In the genomic region with DNA sequence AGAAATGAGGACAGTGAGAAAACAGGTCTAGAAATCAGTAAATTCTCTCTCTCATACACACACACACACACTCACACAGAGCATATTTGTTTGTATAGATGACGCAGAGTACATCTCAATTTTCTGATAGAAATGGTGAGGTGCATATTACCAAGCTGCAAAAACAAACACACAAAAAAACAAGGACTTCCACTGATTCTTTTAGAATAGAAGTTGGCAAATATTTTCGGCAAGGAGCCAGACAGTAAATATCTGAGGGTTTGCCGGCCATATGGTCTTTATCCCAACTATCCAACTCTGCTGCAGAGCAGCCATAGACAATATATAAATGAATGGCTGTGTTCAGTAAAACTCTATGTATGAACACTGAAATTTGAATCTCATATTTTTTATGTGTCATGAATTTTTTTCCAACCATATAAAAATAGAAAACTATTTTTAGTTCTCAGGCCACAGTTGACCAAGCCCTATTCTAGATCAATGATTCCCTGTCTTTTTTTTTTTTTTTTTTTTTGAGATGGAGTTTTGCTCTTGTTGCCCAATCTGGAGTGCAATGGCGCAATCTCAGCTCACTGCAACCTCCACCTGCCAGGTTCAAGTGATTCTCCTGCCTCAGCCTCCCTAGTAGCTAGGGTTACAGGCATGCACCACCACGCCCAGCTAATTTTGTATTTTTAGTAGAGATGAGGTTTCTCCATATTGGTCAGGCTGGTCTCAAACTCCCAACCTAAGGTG, we compare ENCODE assay signal across 2 cellular contexts.
TF ChIP-seq lines count a peak whose summit lies in the region.

No MANE protein-coding gene starts in this region.

TF ChIP-seq in liver, 16 proteins besides CTCF, POLR2A, EP300 and RAD21:
- TF ChIP-seq GABPA (IDR thresholded peaks at IDR 0.05 in 1 of 2, conservative IDR thresholded peaks at IDR 0.05 in 1 of 2) (no peak), FOXA2 (IDR thresholded peaks at IDR 0.05) (no peak), RXRA (IDR thresholded peaks at IDR 0.05) (no peak), YY1 (IDR thresholded peaks at IDR 0.05) (peak; percentile 54), JUND (IDR thresholded peaks at IDR 0.05) (no peak), ATF3 (IDR thresholded peaks at IDR 0.05) (peak; percentile 33), SP1 (IDR thresholded peaks at IDR 0.05) (no peak), FOXA1 (IDR thresholded peaks at IDR 0.05) (no peak), HNF4G (IDR thresholded peaks at IDR 0.05) (no peak), HNF4A (conservative IDR thresholded peaks at IDR 0.05) (peak; percentile 5 to 41), EGR1 (IDR thresholded peaks at IDR 0.05; ENCODE audit: low read depth in 2 of 2) (no peak), NR2F2 (IDR thresholded peaks at IDR 0.05) (no peak), TAF1 (conservative IDR thresholded peaks at IDR 0.05) (no peak)
- TF ChIP-seq, protein P1, sequence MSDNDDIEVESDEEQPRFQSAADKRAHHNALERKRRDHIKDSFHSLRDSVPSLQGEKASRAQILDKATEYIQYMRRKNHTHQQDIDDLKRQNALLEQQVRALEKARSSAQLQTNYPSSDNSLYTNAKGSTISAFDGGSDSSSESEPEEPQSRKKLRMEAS (IDR thresholded peaks at IDR 0.05): peak; percentile 17
- TF ChIP-seq, protein P2, sequence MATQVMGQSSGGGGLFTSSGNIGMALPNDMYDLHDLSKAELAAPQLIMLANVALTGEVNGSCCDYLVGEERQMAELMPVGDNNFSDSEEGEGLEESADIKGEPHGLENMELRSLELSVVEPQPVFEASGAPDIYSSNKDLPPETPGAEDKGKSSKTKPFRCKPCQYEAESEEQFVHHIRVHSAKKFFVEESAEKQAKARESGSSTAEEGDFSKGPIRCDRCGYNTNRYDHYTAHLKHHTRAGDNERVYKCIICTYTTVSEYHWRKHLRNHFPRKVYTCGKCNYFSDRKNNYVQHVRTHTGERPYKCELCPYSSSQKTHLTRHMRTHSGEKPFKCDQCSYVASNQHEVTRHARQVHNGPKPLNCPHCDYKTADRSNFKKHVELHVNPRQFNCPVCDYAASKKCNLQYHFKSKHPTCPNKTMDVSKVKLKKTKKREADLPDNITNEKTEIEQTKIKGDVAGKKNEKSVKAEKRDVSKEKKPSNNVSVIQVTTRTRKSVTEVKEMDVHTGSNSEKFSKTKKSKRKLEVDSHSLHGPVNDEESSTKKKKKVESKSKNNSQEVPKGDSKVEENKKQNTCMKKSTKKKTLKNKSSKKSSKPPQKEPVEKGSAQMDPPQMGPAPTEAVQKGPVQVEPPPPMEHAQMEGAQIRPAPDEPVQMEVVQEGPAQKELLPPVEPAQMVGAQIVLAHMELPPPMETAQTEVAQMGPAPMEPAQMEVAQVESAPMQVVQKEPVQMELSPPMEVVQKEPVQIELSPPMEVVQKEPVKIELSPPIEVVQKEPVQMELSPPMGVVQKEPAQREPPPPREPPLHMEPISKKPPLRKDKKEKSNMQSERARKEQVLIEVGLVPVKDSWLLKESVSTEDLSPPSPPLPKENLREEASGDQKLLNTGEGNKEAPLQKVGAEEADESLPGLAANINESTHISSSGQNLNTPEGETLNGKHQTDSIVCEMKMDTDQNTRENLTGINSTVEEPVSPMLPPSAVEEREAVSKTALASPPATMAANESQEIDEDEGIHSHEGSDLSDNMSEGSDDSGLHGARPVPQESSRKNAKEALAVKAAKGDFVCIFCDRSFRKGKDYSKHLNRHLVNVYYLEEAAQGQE (IDR thresholded peaks at IDR 0.05): no peak
- TF ChIP-seq, protein P3, sequence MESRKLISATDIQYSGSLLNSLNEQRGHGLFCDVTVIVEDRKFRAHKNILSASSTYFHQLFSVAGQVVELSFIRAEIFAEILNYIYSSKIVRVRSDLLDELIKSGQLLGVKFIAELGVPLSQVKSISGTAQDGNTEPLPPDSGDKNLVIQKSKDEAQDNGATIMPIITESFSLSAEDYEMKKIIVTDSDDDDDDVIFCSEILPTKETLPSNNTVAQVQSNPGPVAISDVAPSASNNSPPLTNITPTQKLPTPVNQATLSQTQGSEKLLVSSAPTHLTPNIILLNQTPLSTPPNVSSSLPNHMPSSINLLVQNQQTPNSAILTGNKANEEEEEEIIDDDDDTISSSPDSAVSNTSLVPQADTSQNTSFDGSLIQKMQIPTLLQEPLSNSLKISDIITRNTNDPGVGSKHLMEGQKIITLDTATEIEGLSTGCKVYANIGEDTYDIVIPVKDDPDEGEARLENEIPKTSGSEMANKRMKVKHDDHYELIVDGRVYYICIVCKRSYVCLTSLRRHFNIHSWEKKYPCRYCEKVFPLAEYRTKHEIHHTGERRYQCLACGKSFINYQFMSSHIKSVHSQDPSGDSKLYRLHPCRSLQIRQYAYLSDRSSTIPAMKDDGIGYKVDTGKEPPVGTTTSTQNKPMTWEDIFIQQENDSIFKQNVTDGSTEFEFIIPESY (IDR thresholded peaks at IDR 0.05): no peak

TF ChIP-seq in HepG2, 621 proteins besides CTCF, POLR2A, EP300 and RAD21:
- TF ChIP-seq YY1 (IDR thresholded peaks at IDR 0.05; ENCODE audit: insufficient read depth, insufficient replicate concordance, low read depth, low read length) (no peak), NFATC3 (CRISPR knock-in tag; IDR thresholded peaks at IDR 0.05) (no peak), ZFX (CRISPR knock-in tag; IDR thresholded peaks at IDR 0.05; ENCODE audit: low read depth) (no peak), TP53 (CRISPR knock-in tag; conservative IDR thresholded peaks at IDR 0.05) (no peak), ZNF510 (CRISPR knock-in tag; IDR thresholded peaks at IDR 0.05; ENCODE audit: low read depth) (no peak), ZNF652 (CRISPR knock-in tag; IDR thresholded peaks at IDR 0.05; ENCODE audit: borderline replicate concordance, low read depth) (no peak), ZNF550 (CRISPR knock-in tag; IDR thresholded peaks at IDR 0.05; ENCODE audit: borderline replicate concordance) (no peak), ZNF879 (CRISPR knock-in tag; IDR thresholded peaks at IDR 0.05) (no peak), ZBTB8A (CRISPR knock-in tag; IDR thresholded peaks at IDR 0.05; ENCODE audit: borderline replicate concordance, low read depth) (no peak), IKZF1 (IDR thresholded peaks at IDR 0.05) (no peak), NFYC (CRISPR knock-in tag; IDR thresholded peaks at IDR 0.05) (no peak), SNRNP70 (IDR thresholded peaks at IDR 0.05; ENCODE audit: low read depth, low read length) (no peak), KLF6 (CRISPR knock-in tag; IDR thresholded peaks at IDR 0.05) (no peak)
- TF ChIP-seq, protein P4, sequence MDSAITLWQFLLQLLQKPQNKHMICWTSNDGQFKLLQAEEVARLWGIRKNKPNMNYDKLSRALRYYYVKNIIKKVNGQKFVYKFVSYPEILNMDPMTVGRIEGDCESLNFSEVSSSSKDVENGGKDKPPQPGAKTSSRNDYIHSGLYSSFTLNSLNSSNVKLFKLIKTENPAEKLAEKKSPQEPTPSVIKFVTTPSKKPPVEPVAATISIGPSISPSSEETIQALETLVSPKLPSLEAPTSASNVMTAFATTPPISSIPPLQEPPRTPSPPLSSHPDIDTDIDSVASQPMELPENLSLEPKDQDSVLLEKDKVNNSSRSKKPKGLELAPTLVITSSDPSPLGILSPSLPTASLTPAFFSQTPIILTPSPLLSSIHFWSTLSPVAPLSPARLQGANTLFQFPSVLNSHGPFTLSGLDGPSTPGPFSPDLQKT (CRISPR knock-in tag; IDR thresholded peaks at IDR 0.05; ENCODE audit: borderline replicate concordance): no peak
- TF ChIP-seq, protein P5, sequence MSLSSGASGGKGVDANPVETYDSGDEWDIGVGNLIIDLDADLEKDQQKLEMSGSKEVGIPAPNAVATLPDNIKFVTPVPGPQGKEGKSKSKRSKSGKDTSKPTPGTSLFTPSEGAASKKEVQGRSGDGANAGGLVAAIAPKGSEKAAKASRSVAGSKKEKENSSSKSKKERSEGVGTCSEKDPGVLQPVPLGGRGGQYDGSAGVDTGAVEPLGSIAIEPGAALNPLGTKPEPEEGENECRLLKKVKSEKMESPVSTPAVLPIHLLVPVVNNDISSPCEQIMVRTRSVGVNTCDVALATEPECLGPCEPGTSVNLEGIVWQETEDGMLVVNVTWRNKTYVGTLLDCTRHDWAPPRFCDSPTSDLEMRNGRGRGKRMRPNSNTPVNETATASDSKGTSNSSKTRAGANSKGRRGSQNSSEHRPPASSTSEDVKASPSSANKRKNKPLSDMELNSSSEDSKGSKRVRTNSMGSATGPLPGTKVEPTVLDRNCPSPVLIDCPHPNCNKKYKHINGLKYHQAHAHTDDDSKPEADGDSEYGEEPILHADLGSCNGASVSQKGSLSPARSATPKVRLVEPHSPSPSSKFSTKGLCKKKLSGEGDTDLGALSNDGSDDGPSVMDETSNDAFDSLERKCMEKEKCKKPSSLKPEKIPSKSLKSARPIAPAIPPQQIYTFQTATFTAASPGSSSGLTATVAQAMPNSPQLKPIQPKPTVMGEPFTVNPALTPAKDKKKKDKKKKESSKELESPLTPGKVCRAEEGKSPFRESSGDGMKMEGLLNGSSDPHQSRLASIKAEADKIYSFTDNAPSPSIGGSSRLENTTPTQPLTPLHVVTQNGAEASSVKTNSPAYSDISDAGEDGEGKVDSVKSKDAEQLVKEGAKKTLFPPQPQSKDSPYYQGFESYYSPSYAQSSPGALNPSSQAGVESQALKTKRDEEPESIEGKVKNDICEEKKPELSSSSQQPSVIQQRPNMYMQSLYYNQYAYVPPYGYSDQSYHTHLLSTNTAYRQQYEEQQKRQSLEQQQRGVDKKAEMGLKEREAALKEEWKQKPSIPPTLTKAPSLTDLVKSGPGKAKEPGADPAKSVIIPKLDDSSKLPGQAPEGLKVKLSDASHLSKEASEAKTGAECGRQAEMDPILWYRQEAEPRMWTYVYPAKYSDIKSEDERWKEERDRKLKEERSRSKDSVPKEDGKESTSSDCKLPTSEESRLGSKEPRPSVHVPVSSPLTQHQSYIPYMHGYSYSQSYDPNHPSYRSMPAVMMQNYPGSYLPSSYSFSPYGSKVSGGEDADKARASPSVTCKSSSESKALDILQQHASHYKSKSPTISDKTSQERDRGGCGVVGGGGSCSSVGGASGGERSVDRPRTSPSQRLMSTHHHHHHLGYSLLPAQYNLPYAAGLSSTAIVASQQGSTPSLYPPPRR (CRISPR knock-in tag; IDR thresholded peaks at IDR 0.05; ENCODE audit: borderline replicate concordance): no peak
